ENCODE assay signal across 1 cellular context in genomic region chr9:125748511-125749099, GRCh38.
TF ChIP-seq lines count a peak whose summit lies in the region.

No MANE protein-coding gene starts in this region.

TF ChIP-seq in GM12878, 131 proteins besides CTCF, POLR2A, EP300 and RAD21:
- TF ChIP-seq TCF7 (IDR thresholded peaks at IDR 0.05; ENCODE audit: borderline replicate concordance), result peak; percentile 60; the same call in 1 of the 2 replicates
- peak; percentile 86; the same call in 1 of the 2 replicates for TF ChIP-seq SIN3A (IDR thresholded peaks at IDR 0.05; ENCODE audit: low read depth, low read length)
- TF ChIP-seq TAF1 (IDR thresholded peaks at IDR 0.05; ENCODE audit: borderline replicate concordance, low read depth, low read length), result 0 out of 2 replicates have a peak, but pooled peaks have one; percentile 27
- TF ChIP-seq SMAD5 (IDR thresholded peaks at IDR 0.05; ENCODE audit: low read depth), result no peak
- peak; percentile 95; the same call in 1 of the 2 replicates for TF ChIP-seq MXI1 (IDR thresholded peaks at IDR 0.05; ENCODE audit: low read depth, low read length)
- peak; percentile 87 for TF ChIP-seq YY1 (IDR thresholded peaks at IDR 0.05; ENCODE audit: low read depth, low read length)
- peak; percentile 55 for TF ChIP-seq MLLT1 (IDR thresholded peaks at IDR 0.05)
- TF ChIP-seq, protein P1, sequence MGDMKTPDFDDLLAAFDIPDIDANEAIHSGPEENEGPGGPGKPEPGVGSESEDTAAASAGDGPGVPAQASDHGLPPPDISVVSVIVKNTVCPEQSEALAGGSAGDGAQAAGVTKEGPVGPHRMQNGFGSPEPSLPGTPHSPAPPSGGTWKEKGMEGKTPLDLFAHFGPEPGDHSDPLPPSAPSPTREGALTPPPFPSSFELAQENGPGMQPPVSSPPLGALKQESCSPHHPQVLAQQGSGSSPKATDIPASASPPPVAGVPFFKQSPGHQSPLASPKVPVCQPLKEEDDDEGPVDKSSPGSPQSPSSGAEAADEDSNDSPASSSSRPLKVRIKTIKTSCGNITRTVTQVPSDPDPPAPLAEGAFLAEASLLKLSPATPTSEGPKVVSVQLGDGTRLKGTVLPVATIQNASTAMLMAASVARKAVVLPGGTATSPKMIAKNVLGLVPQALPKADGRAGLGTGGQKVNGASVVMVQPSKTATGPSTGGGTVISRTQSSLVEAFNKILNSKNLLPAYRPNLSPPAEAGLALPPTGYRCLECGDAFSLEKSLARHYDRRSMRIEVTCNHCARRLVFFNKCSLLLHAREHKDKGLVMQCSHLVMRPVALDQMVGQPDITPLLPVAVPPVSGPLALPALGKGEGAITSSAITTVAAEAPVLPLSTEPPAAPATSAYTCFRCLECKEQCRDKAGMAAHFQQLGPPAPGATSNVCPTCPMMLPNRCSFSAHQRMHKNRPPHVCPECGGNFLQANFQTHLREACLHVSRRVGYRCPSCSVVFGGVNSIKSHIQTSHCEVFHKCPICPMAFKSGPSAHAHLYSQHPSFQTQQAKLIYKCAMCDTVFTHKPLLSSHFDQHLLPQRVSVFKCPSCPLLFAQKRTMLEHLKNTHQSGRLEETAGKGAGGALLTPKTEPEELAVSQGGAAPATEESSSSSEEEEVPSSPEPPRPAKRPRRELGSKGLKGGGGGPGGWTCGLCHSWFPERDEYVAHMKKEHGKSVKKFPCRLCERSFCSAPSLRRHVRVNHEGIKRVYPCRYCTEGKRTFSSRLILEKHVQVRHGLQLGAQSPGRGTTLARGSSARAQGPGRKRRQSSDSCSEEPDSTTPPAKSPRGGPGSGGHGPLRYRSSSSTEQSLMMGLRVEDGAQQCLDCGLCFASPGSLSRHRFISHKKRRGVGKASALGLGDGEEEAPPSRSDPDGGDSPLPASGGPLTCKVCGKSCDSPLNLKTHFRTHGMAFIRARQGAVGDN (IDR thresholded peaks at IDR 0.05), result no peak
TF ChIP-seq in GM12878: peak in this region for 6.
